Comparison of ENCODE assay signal across 23 cellular contexts in genomic region chr9:6901179-6901578, GRCh38.
DNase-seq lines count a peak whose midpoint lies in the region; ATAC-seq, FAIRE-seq and TF ChIP-seq lines count a peak whose summit lies in the region.
"Had no signal": no experiment of that assay in that cellular context is flagged by ENCODE, and none has a peak within 500 bp of the region (broad histone marks: within the 10 kb centered on the region; RNA-seq: fewer than 3 reads in every experiment).

No MANE protein-coding gene starts in this region.

- peak overlapping the region; percentile 50 for H3K27ac Mint-ChIP-seq in activated CD8-positive, alpha-beta T cell treated with anti-CD3 and anti-CD28 coated beads for 36 hours
- H3K27ac Mint-ChIP-seq: activated B cell treated with CpG ODN at 0.5 μM for 24 hours had no signal

- peak overlapping the region; percentile 72 for H3K9ac ChIP-seq in HepG2 (ENCODE audit: insufficient read depth, low read depth, low read length)
- H3K9ac ChIP-seq: BLaER1 treated with 17β-estradiol and CSF1 and Interleukin-3, amounts not matched to agents 10 nM and 100 nM had no signal

- TF ChIP-seq POLR2A in HepG2 (IDR thresholded peaks at IDR 0.05; ENCODE audit: insufficient read depth in 1 of 2, low read depth in 2 of 2, low read length in 2 of 2) = no peak
- TF ChIP-seq POLR2A in right lobe of liver (IDR thresholded peaks at IDR 0.05) = no peak

- in situ Hi-C loops in HepG2 (cut with HindIII; ENCODE audit: extremely low pct_ligation_motif_present, low pct_unique_long_range_greater_than_20kb) = loop anchor here (25.0 kb wide), 2 partner anchors 286 to 636 kb away; no protein-coding TSS in a partner anchor

- TF ChIP-seq RAD21 in HepG2 (CRISPR knock-in tag; IDR thresholded peaks at IDR 0.05) = no peak

- H3K36me3 ChIP-seq in HepG2 (replicated peaks in 1 of 2; ENCODE audit: control insufficient read depth in 1 of 2, insufficient read depth in 2 of 2, low read length in 2 of 2) = no peaks in the 10 kb centered on the region; a peak in 1 of 5 replicates
- H3K36me3 ChIP-seq in right lobe of liver = no peaks in the 10 kb centered on the region
- H3K36me3 ChIP-seq: heart left ventricle, MG63, uterus had no signal

- peaks cover 47% of the 10 kb centered on the region for H3K4me1 Mint-ChIP-seq in activated CD8-positive, alpha-beta T cell treated with anti-CD3 and anti-CD28 coated beads for 36 hours (ENCODE audit: low read depth)

- H3K9me3 ChIP-seq in HepG2 (ENCODE audit: low read length) = no peaks in the 10 kb centered on the region
- H3K9me3 ChIP-seq in right lobe of liver = no peaks in the 10 kb centered on the region
- H3K9me3 ChIP-seq: BLaER1 treated with 17β-estradiol and CSF1 and Interleukin-3, amounts not matched to agents 10 nM and 100 nM; body of pancreas; heart left ventricle; MG63; psoas muscle; suprapubic skin; uterus had no signal

- peak overlapping the region; percentile 61 for H3K4me2 ChIP-seq in HepG2 (ENCODE audit: low read depth, low read length)
- H3K4me2 ChIP-seq: BLaER1 treated with 17β-estradiol and CSF1 and Interleukin-3, amounts not matched to agents 10 nM and 100 nM had no signal

- DNase-seq in HepG2 (ENCODE audit: low spot score) (peak; percentile 35), right lobe of liver (no peak), foreskin keratinocyte (no peak)
- DNase-seq in activated CD8-positive, alpha-beta T cell treated with anti-CD3 and anti-CD28 coated beads for 36 hours = peak; percentile 18
- no peak for DNase-seq in stimulated activated naive CD4-positive, alpha-beta T cell (lab: John Stamatoyannopoulos, UW)
- DNase-seq: activated B cell treated with CpG ODN at 0.5 μM for 24 hours, body of pancreas, Calu3, heart left ventricle, left cardiac atrium, MG63, NCI-H1417, NCI-H446, nucleus accumbens, psoas muscle, uterus had no signal

- WGBS in HepG2 (ENCODE audit: low lambda C conversion rate) = 93% methylated on average over 2 of the region's 2 CpGs
- 90% methylated on average over 2 of the region's 2 CpGs for WGBS in right lobe of liver (ENCODE audit: insufficient coverage, low coverage, low lambda C conversion rate, missing lambda C conversion rate)

- H3K4me1 ChIP-seq in HepG2 (ENCODE audit: insufficient read depth, low read length) = peaks cover 100% of the 10 kb centered on the region
- H3K4me1 ChIP-seq in right lobe of liver = peaks cover 0 to 34% (median 2%) of the 10 kb centered on the region in 4 donors
- H3K4me1 ChIP-seq in foreskin keratinocyte = peaks cover 5% of the 10 kb centered on the region
- H3K4me1 ChIP-seq: psoas muscle had no signal

- H3K27ac ChIP-seq in HepG2 (ENCODE audit: extremely low read length, insufficient read depth, low read length) (peak overlapping the region; percentile 99), right lobe of liver (no peak overlapping the region), foreskin keratinocyte (no peak overlapping the region)
- H3K27ac ChIP-seq: BLaER1 treated with 17β-estradiol and CSF1 and Interleukin-3, amounts not matched to agents 10 nM and 100 nM; body of pancreas; heart left ventricle; psoas muscle; suprapubic skin; uterus had no signal

- H3K27me3 ChIP-seq in HepG2 (ENCODE audit: control insufficient read depth in 1 of 2, insufficient read depth in 2 of 2, low read length in 2 of 2) (no peaks in the 10 kb centered on the region), right lobe of liver (no peaks in the 10 kb centered on the region), foreskin keratinocyte (no peaks in the 10 kb centered on the region)
- H3K27me3 ChIP-seq: BLaER1 treated with 17β-estradiol and CSF1 and Interleukin-3, amounts not matched to agents 10 nM and 100 nM; body of pancreas; heart left ventricle; MG63; suprapubic skin; uterus had no signal

- peaks cover 25% of the 10 kb centered on the region for H3K36me3 Mint-ChIP-seq in activated CD8-positive, alpha-beta T cell treated with anti-CD3 and anti-CD28 coated beads for 36 hours (ENCODE audit: low read depth)

- no peaks in the 10 kb centered on the region for H3K9me3 Mint-ChIP-seq in activated CD8-positive, alpha-beta T cell treated with anti-CD3 and anti-CD28 coated beads for 36 hours
- H3K9me3 Mint-ChIP-seq: activated B cell treated with CpG ODN at 0.5 μM for 24 hours, memory B cell had no signal

- no peaks in the 10 kb centered on the region for H4K20me1 ChIP-seq in HepG2 (ENCODE audit: insufficient read depth, low read length)

- H3K4me3 Mint-ChIP-seq in activated CD8-positive, alpha-beta T cell treated with anti-CD3 and anti-CD28 coated beads for 36 hours = no peak overlapping the region
- H3K4me3 Mint-ChIP-seq: activated B cell treated with CpG ODN at 0.5 μM for 24 hours, memory B cell had no signal

- TF ChIP-seq EP300 in HepG2 (IDR thresholded peaks at IDR 0.05; ENCODE audit: low read depth in 2 of 2, low read length in 2 of 2) = no peak
- no peak for TF ChIP-seq EP300 in HepG2 (CRISPR knock-in tag; IDR thresholded peaks at IDR 0.05; ENCODE audit: borderline replicate concordance)

- no peak for TF ChIP-seq CTCF in HepG2 (CRISPR knock-in tag; IDR thresholded peaks at IDR 0.05)
- TF ChIP-seq CTCF in right lobe of liver (IDR thresholded peaks at IDR 0.05) = no peak
- TF ChIP-seq CTCF in activated CD8-positive, alpha-beta T cell treated with anti-CD3 and anti-CD28 coated beads for 36 hours (IDR thresholded peaks at IDR 0.05) = no peak
- TF ChIP-seq CTCF in foreskin keratinocyte (conservative IDR thresholded peaks at IDR 0.05) = no peak

- no peak for FAIRE-seq in HepG2 (lab: Jason Lieb, UNC)

- H2AFZ ChIP-seq in HepG2 (ENCODE audit: low read length) = no peak overlapping the region

- CTCF ChIA-PET in HepG2 (lab: Yijun Ruan, JAX; ENCODE audit: low intra/inter-chr PET ratio, low total read pairs) = no interaction called here
- CTCF ChIA-PET in activated CD8-positive, alpha-beta T cell treated with anti-CD3 and anti-CD28 coated beads for 36 hours (lab: Charles Lee) = interaction anchor here (1.5 to 2.1 kb wide), 2 partner anchors 8 to 74 kb away, joined by 5 to 7 read pairs; no protein-coding TSS in a partner anchor

- H3K27me3 Mint-ChIP-seq in activated CD8-positive, alpha-beta T cell treated with anti-CD3 and anti-CD28 coated beads for 36 hours = no peaks in the 10 kb centered on the region
- H3K27me3 Mint-ChIP-seq: activated B cell treated with CpG ODN at 0.5 μM for 24 hours, memory B cell had no signal

- H3K4me3 ChIP-seq in HepG2 (replicated peaks in 1 of 3; ENCODE audit: insufficient read depth in 1 of 3, low read depth in 2 of 3, low read length in 3 of 3) (no peak overlapping the region; a peak in 1 of 6 replicates), right lobe of liver (no peak overlapping the region)
- H3K4me3 ChIP-seq: BLaER1 treated with 17β-estradiol and CSF1 and Interleukin-3, amounts not matched to agents 10 nM and 100 nM; body of pancreas; heart left ventricle; MG63; psoas muscle; suprapubic skin; uterus had no signal

- peaks cover 25% of the 10 kb centered on the region for H3K79me2 ChIP-seq in HepG2 (ENCODE audit: insufficient read depth, low read length)

- peak; percentile 41 for ATAC-seq in HepG2
- ATAC-seq in right lobe of liver = no peak
- peak; percentile 37 for ATAC-seq in activated CD8-positive, alpha-beta T cell treated with anti-CD3 and anti-CD28 coated beads for 36 hours
- ATAC-seq in foreskin keratinocyte = peak; percentile 3
- ATAC-seq in HG03469 (IDR thresholded peaks at IDR 0.05; ENCODE audit: unreplicated experiment) = no peak
- ATAC-seq in HG03196 (IDR thresholded peaks at IDR 0.05; ENCODE audit: unreplicated experiment) = no peak
- ATAC-seq in GM19351 (IDR thresholded peaks at IDR 0.05; ENCODE audit: unreplicated experiment) = no peak
- ATAC-seq: body of pancreas, HCT116, heart left ventricle, left cardiac atrium, psoas muscle had no signal

- intact Hi-C loops in HepG2 (cut with micrococcal nuclease; ENCODE audit: unreplicated experiment) = no loop called here
- intact Hi-C loops in right lobe of liver (cut with DNase I) = no loop called here
- intact Hi-C loops in activated CD8-positive, alpha-beta T cell treated with anti-CD3 and anti-CD28 coated beads for 36 hours (cut with micrococcal nuclease) = loop anchor here (10.0 kb wide), 1 partner anchor 134 kb away; no protein-coding TSS in a partner anchor

- POLR2A ChIA-PET in HepG2 (lab: Yijun Ruan, JAX) = no interaction called here
- POLR2A ChIA-PET in activated CD8-positive, alpha-beta T cell treated with anti-CD3 and anti-CD28 coated beads for 36 hours (lab: Charles Lee) = no interaction called here

- no TSS peak for BruUV-seq in HepG2 (replicated peaks; lab: Mats Ljungman, UMichigan)

TF ChIP-seq in HepG2, 621 proteins besides CTCF, POLR2A, EP300 and RAD21 (continues in another document):
- TF ChIP-seq RBM22 (optimal IDR thresholded peaks at IDR 0.05; ENCODE audit: low read length) = peak; percentile 56
- peak; percentile 48; the same call in 1 of the 2 replicates for TF ChIP-seq ZNF740 (CRISPR knock-in tag; IDR thresholded peaks at IDR 0.05)
- TF ChIP-seq ZBED4 (CRISPR knock-in tag; IDR thresholded peaks at IDR 0.05; ENCODE audit: borderline replicate concordance) = no peak

Comparison
In these comparisons a context has a peak if more than half of its experiments do, and no peak if none do; other contexts are left out.
1. ATAC-seq: peak in HepG2 (single experiment), activated CD8-positive, alpha-beta T cell treated with anti-CD3 and anti-CD28 coated beads for 36 hours (single experiment) and foreskin keratinocyte (single experiment); none in right lobe of liver (0 of 4), HG03469 (single experiment), HG03196 (single experiment) and GM19351 (single experiment).
2. DNase-seq: peak in HepG2 (single experiment) and activated CD8-positive, alpha-beta T cell treated with anti-CD3 and anti-CD28 coated beads for 36 hours (single experiment); none in right lobe of liver (0 of 3), foreskin keratinocyte (0 of 2) and stimulated activated naive CD4-positive, alpha-beta T cell (0 of 6).